Comparison of ENCODE assay signal across 1 cellular context in the genomic region with DNA sequence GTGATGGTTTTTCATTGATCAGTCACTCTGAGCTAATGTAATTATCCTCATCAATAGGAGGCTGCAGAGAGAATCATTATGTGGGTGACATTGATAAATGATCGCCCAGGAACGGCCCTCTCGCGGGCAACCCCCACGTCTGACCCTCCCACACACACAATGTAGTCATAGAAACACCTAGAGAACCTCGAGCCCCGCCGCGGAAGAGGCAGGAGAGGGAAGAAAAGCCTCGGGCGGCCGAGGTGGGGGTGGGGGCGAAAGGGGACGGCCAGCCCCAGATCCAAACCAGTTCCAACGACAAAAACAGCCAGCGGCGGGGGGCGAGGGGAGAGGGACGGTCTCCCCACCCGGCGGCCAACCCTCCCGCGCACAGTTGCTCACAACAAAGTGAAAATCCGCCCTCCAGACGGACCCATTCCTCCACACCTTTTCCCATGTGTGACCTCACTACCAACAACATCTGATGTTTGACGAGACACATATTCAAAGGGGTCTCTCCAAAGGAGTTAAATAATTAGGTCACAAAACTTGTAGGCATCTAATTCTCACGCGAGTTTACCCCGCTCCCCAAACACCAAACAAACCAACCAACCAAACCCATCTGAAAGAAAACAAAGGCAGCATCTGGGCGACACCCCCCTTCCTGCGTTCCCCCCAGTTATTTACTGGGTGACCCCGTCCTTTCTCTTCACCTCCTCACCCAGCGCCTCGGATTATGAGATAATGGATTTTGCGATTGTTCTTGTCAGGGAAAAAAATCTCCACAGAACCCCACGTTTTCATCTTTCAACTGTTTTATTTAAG.
TF ChIP-seq lines count a peak whose summit lies in the region.

No MANE protein-coding gene starts in this region.

TF ChIP-seq in H1, 55 proteins besides CTCF, POLR2A, EP300 and RAD21 (continued from another document):
- TF ChIP-seq, protein P1, sequence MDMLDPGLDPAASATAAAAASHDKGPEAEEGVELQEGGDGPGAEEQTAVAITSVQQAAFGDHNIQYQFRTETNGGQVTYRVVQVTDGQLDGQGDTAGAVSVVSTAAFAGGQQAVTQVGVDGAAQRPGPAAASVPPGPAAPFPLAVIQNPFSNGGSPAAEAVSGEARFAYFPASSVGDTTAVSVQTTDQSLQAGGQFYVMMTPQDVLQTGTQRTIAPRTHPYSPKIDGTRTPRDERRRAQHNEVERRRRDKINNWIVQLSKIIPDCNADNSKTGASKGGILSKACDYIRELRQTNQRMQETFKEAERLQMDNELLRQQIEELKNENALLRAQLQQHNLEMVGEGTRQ (IDR thresholded peaks at IDR 0.05; ENCODE audit: low read length): no peak
TF ChIP-seq in H1: peak in this region for 4.
